Comparison of ENCODE assay signal across 1 cellular context in genomic region chr4:47463235-47463956, GRCh38.
TF ChIP-seq lines count a peak whose summit lies in the region.

TSS of gene COMMD8 (minus strand) at chr4:47463702. CDS start at chr4:47463651, 51 bp downstream.

TF ChIP-seq in K562, 482 proteins besides CTCF, POLR2A, EP300 and RAD21 (continued from another document and continues in another):
- no peak for TF ChIP-seq KAT8 (IDR thresholded peaks at IDR 0.05; ENCODE audit: low read depth)
- peak; percentile 56; the same call in 1 of the 2 replicates for TF ChIP-seq RB1 (IDR thresholded peaks at IDR 0.05; ENCODE audit: low read depth)
- TF ChIP-seq, protein P1, sequence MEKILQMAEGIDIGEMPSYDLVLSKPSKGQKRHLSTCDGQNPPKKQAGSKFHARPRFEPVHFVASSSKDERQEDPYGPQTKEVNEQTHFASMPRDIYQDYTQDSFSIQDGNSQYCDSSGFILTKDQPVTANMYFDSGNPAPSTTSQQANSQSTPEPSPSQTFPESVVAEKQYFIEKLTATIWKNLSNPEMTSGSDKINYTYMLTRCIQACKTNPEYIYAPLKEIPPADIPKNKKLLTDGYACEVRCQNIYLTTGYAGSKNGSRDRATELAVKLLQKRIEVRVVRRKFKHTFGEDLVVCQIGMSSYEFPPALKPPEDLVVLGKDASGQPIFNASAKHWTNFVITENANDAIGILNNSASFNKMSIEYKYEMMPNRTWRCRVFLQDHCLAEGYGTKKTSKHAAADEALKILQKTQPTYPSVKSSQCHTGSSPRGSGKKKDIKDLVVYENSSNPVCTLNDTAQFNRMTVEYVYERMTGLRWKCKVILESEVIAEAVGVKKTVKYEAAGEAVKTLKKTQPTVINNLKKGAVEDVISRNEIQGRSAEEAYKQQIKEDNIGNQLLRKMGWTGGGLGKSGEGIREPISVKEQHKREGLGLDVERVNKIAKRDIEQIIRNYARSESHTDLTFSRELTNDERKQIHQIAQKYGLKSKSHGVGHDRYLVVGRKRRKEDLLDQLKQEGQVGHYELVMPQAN (IDR thresholded peaks at IDR 0.05; ENCODE audit: borderline replicate concordance), result peak; percentile 69; the same call in 1 of the 2 replicates
- TF ChIP-seq RBM17 (IDR thresholded peaks at IDR 0.05; ENCODE audit: borderline replicate concordance, low read depth, low read length), result no peak
- no peak for TF ChIP-seq EZH2 (IDR thresholded peaks at IDR 0.05; ENCODE audit: borderline replicate concordance, low read depth, low read length)
- no peak for TF ChIP-seq SNRNP70 (optimal IDR thresholded peaks at IDR 0.05; ENCODE audit: low read depth, low read length)
- TF ChIP-seq ZBTB1 (CRISPR knock-in tag; IDR thresholded peaks at IDR 0.05; ENCODE audit: borderline replicate concordance, low read depth), result no peak
- no peak for TF ChIP-seq ILF3 (IDR thresholded peaks at IDR 0.05; ENCODE audit: borderline replicate concordance)
- TF ChIP-seq NR3C1 (CRISPR knock-in tag; IDR thresholded peaks at IDR 0.05), result no peak
- TF ChIP-seq MGA (IDR thresholded peaks at IDR 0.05), result peak; percentile 77
- TF ChIP-seq ZC3H8 (IDR thresholded peaks at IDR 0.05), result no peak
- TF ChIP-seq FIP1L1 (IDR thresholded peaks at IDR 0.05; ENCODE audit: low read depth, low read length, poor library complexity, severe bottlenecking), result no peak
- TF ChIP-seq, protein P2, sequence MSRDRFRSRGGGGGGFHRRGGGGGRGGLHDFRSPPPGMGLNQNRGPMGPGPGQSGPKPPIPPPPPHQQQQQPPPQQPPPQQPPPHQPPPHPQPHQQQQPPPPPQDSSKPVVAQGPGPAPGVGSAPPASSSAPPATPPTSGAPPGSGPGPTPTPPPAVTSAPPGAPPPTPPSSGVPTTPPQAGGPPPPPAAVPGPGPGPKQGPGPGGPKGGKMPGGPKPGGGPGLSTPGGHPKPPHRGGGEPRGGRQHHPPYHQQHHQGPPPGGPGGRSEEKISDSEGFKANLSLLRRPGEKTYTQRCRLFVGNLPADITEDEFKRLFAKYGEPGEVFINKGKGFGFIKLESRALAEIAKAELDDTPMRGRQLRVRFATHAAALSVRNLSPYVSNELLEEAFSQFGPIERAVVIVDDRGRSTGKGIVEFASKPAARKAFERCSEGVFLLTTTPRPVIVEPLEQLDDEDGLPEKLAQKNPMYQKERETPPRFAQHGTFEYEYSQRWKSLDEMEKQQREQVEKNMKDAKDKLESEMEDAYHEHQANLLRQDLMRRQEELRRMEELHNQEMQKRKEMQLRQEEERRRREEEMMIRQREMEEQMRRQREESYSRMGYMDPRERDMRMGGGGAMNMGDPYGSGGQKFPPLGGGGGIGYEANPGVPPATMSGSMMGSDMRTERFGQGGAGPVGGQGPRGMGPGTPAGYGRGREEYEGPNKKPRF (IDR thresholded peaks at IDR 0.05; ENCODE audit: low read depth, low read length), result no peak
- TF ChIP-seq KLF16 (IDR thresholded peaks at IDR 0.05), result no peak
- peak; percentile 70 for TF ChIP-seq VEZF1 (CRISPR knock-in tag; IDR thresholded peaks at IDR 0.05)
- TF ChIP-seq STAG1 (CRISPR knock-in tag; IDR thresholded peaks at IDR 0.05; ENCODE audit: borderline replicate concordance), result no peak
- TF ChIP-seq SAFB (IDR thresholded peaks at IDR 0.05; ENCODE audit: borderline replicate concordance, low read depth, low read length), result no peak
- TF ChIP-seq, protein P3, sequence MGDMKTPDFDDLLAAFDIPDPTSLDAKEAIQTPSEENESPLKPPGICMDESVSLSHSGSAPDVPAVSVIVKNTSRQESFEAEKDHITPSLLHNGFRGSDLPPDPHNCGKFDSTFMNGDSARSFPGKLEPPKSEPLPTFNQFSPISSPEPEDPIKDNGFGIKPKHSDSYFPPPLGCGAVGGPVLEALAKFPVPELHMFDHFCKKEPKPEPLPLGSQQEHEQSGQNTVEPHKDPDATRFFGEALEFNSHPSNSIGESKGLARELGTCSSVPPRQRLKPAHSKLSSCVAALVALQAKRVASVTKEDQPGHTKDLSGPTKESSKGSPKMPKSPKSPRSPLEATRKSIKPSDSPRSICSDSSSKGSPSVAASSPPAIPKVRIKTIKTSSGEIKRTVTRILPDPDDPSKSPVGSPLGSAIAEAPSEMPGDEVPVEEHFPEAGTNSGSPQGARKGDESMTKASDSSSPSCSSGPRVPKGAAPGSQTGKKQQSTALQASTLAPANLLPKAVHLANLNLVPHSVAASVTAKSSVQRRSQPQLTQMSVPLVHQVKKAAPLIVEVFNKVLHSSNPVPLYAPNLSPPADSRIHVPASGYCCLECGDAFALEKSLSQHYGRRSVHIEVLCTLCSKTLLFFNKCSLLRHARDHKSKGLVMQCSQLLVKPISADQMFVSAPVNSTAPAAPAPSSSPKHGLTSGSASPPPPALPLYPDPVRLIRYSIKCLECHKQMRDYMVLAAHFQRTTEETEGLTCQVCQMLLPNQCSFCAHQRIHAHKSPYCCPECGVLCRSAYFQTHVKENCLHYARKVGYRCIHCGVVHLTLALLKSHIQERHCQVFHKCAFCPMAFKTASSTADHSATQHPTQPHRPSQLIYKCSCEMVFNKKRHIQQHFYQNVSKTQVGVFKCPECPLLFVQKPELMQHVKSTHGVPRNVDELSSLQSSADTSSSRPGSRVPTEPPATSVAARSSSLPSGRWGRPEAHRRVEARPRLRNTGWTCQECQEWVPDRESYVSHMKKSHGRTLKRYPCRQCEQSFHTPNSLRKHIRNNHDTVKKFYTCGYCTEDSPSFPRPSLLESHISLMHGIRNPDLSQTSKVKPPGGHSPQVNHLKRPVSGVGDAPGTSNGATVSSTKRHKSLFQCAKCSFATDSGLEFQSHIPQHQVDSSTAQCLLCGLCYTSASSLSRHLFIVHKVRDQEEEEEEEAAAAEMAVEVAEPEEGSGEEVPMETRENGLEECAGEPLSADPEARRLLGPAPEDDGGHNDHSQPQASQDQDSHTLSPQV (IDR thresholded peaks at IDR 0.05), result no peak
- TF ChIP-seq CHD4 (IDR thresholded peaks at IDR 0.05; ENCODE audit: insufficient read depth, insufficient replicate concordance, low read depth, low read length, poor library complexity, severe bottlenecking), result no peak
- TF ChIP-seq, protein P4, sequence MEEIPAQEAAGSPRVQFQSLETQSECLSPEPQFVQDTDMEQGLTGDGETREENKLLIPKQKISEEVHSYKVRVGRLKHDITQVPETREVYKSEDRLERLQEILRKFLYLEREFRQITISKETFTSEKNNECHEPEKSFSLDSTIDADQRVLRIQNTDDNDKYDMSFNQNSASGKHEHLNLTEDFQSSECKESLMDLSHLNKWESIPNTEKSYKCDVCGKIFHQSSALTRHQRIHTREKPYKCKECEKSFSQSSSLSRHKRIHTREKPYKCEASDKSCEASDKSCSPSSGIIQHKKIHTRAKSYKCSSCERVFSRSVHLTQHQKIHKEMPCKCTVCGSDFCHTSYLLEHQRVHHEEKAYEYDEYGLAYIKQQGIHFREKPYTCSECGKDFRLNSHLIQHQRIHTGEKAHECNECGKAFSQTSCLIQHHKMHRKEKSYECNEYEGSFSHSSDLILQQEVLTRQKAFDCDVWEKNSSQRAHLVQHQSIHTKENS (CRISPR knock-in tag; IDR thresholded peaks at IDR 0.05), result no peak
- TF ChIP-seq ADNP (tag; IDR thresholded peaks at IDR 0.05), result no peak
- TF ChIP-seq, protein P5, sequence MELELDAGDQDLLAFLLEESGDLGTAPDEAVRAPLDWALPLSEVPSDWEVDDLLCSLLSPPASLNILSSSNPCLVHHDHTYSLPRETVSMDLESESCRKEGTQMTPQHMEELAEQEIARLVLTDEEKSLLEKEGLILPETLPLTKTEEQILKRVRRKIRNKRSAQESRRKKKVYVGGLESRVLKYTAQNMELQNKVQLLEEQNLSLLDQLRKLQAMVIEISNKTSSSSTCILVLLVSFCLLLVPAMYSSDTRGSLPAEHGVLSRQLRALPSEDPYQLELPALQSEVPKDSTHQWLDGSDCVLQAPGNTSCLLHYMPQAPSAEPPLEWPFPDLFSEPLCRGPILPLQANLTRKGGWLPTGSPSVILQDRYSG (tag; conservative IDR thresholded peaks at IDR 0.05; ENCODE audit: low read depth), result no peak
- TF ChIP-seq ZNF384 (IDR thresholded peaks at IDR 0.05; ENCODE audit: low read depth, low read length), result no peak
- no peak for TF ChIP-seq KAT2B (IDR thresholded peaks at IDR 0.05; ENCODE audit: low read depth, low read length)
